Comparison of ENCODE assay signal across 10 cellular contexts in genomic region chr17:81044764-81045589, GRCh38. TPM values are rescaled to one million over a fixed set of nuclear protein-coding genes. Genes with fewer than 3 reads are reported as not detected.
DNase-seq lines count a peak whose midpoint lies in the region; ATAC-seq, FAIRE-seq and TF ChIP-seq lines count a peak whose summit lies in the region.
"Had no signal": no experiment of that assay in that cellular context is flagged by ENCODE, and none has a peak within 500 bp of the region (broad histone marks: within the 10 kb centered on the region; RNA-seq: fewer than 3 reads in every experiment).

No MANE protein-coding gene starts in this region.

- H3K4me1 Mint-ChIP-seq in HFFc6 (ENCODE audit: low read depth) (peaks cover 44% of the 10 kb centered on the region), WTC11 (peaks cover 7% of the 10 kb centered on the region)
- no peaks in the 10 kb centered on the region for H3K4me1 Mint-ChIP-seq in activated T-helper 17 cell treated with anti-CD3 and anti-CD28 coated beads, Interleukin-2, amount 50 U/mL, for 72 hours

- H3K27me3 ChIP-seq in small intestine (ENCODE audit: control insufficient read depth in 2 of 2, insufficient read depth in 2 of 2, low read length in 2 of 2): no peaks in the 10 kb centered on the region

- CTCF ChIA-PET in WTC11 (lab: Charles Lee): interaction anchor here (1.4 to 1.7 kb wide), 4 partner anchors 31 to 98 kb away, joined by 3 to 6 read pairs (median 4); no protein-coding TSS in a partner anchor

- H3K27ac ChIP-seq in small intestine (ENCODE audit: low read depth in 1 of 2, low read length in 1 of 2): peak overlapping the region in 1 of 2 donors; percentile 74

- H3K27me3 Mint-ChIP-seq in HFFc6 (ENCODE audit: insufficient read depth): peaks cover 9% of the 10 kb centered on the region
- H3K27me3 Mint-ChIP-seq in WTC11 (ENCODE audit: low read depth): no peaks in the 10 kb centered on the region
- no peaks in the 10 kb centered on the region for H3K27me3 Mint-ChIP-seq in activated T-helper 17 cell treated with anti-CD3 and anti-CD28 coated beads, Interleukin-2, amount 50 U/mL, for 72 hours
- H3K27me3 Mint-ChIP-seq: activated naive CD8-positive, alpha-beta T cell treated with anti-CD3 and anti-CD28 coated beads, Interleukin-2, amount 10 ng/mL, durations not matched to agents 7 days and 5 days had no signal

- no peaks in the 10 kb centered on the region for H3K9me3 ChIP-seq in small intestine (ENCODE audit: control insufficient read depth, low read depth)
- H3K9me3 ChIP-seq: HAP-1 had no signal

- no peaks in the 10 kb centered on the region for H3K36me3 ChIP-seq in small intestine (ENCODE audit: control insufficient read depth in 2 of 2, insufficient read depth in 2 of 2, low read length in 2 of 2)
- H3K36me3 ChIP-seq: HAP-1 had no signal

- TF ChIP-seq CTCF in HFFc6 (IDR thresholded peaks at IDR 0.05) (no peak), WTC11 (IDR thresholded peaks at IDR 0.05) (no peak)

- no peak overlapping the region for H3K4me3 ChIP-seq in small intestine (ENCODE audit: low read depth in 1 of 2, low read length in 2 of 2)
- H3K4me3 ChIP-seq: HAP-1 had no signal

- peak; percentile 82 for DNase-seq in HFFc6
- DNase-seq in WTC11 (ENCODE audit: low spot score): no peak
- peak; percentile 81 for DNase-seq in hepatic stellate cell (ENCODE audit: low spot score)
- peak; percentile 34 for DNase-seq in small intestine
- no peak for DNase-seq in GM19240 (ENCODE audit: insufficient read length, low spot score)
- DNase-seq in inferior parietal cortex (ENCODE audit: extremely low spot score): no peak
- DNase-seq in UCSD-AML1 (lab: John Stamatoyannopoulos, UW; ENCODE audit: unreplicated experiment): no peak
- DNase-seq: activated naive CD8-positive, alpha-beta T cell treated with anti-CD3 and anti-CD28 coated beads, Interleukin-2, amount 10 ng/mL, durations not matched to agents 7 days and 5 days had no signal

- FAIRE-seq in small intestine (lab: Jason Lieb, UNC): no peak

- H3K27ac Mint-ChIP-seq in HFFc6 (peak overlapping the region; percentile 96), WTC11 (peak overlapping the region; percentile 85)
- H3K27ac Mint-ChIP-seq in activated T-helper 17 cell treated with anti-CD3 and anti-CD28 coated beads, Interleukin-2, amount 50 U/mL, for 72 hours: no peak overlapping the region
- H3K27ac Mint-ChIP-seq: activated naive CD8-positive, alpha-beta T cell treated with anti-CD3 and anti-CD28 coated beads, Interleukin-2, amount 10 ng/mL, durations not matched to agents 7 days and 5 days had no signal

- no peak for ATAC-seq in WTC11
- ATAC-seq in activated T-helper 17 cell treated with anti-CD3 and anti-CD28 coated beads, Interleukin-2, amount 50 U/mL, for 72 hours (replicated peaks): no peak

- POLR2A ChIA-PET in WTC11 (lab: Charles Lee): interaction anchor here (0.8 kb wide), 1 partner anchor 13 kb away, joined by 3 read pairs; no protein-coding TSS in a partner anchor

- peak overlapping the region; percentile 78 for H3K4me3 Mint-ChIP-seq in HFFc6
- H3K4me3 Mint-ChIP-seq in WTC11: no peak overlapping the region
- H3K4me3 Mint-ChIP-seq in activated T-helper 17 cell treated with anti-CD3 and anti-CD28 coated beads, Interleukin-2, amount 50 U/mL, for 72 hours: no peak overlapping the region
- H3K4me3 Mint-ChIP-seq: activated naive CD8-positive, alpha-beta T cell treated with anti-CD3 and anti-CD28 coated beads, Interleukin-2, amount 10 ng/mL, durations not matched to agents 7 days and 5 days had no signal

- no peaks in the 10 kb centered on the region for H3K9me3 Mint-ChIP-seq in HFFc6
- no peaks in the 10 kb centered on the region for H3K9me3 Mint-ChIP-seq in WTC11
- H3K9me3 Mint-ChIP-seq in activated T-helper 17 cell treated with anti-CD3 and anti-CD28 coated beads, Interleukin-2, amount 50 U/mL, for 72 hours: no peaks in the 10 kb centered on the region
- H3K9me3 Mint-ChIP-seq: activated naive CD8-positive, alpha-beta T cell treated with anti-CD3 and anti-CD28 coated beads, Interleukin-2, amount 10 ng/mL, durations not matched to agents 7 days and 5 days had no signal

- H3K36me3 Mint-ChIP-seq in HFFc6 (ENCODE audit: low read depth): peaks cover 5% of the 10 kb centered on the region; the same call in 1 of the 2 replicates
- H3K36me3 Mint-ChIP-seq in WTC11: no peaks in the 10 kb centered on the region
- no peaks in the 10 kb centered on the region for H3K36me3 Mint-ChIP-seq in activated T-helper 17 cell treated with anti-CD3 and anti-CD28 coated beads, Interleukin-2, amount 50 U/mL, for 72 hours (ENCODE audit: low read depth)
- H3K36me3 Mint-ChIP-seq: activated naive CD8-positive, alpha-beta T cell treated with anti-CD3 and anti-CD28 coated beads, Interleukin-2, amount 10 ng/mL, durations not matched to agents 7 days and 5 days had no signal

- 28 to 38% (median 37%) methylated on average over 27 to 28 of the region's 28 CpGs for WGBS in small intestine, 3 donors

- H3K4me1 ChIP-seq in small intestine (ENCODE audit: control insufficient read depth in 2 of 2, insufficient read depth in 1 of 2, low read depth in 1 of 2, low read length in 1 of 2): no peaks in the 10 kb centered on the region

TF ChIP-seq in WTC11, 78 proteins besides CTCF, POLR2A, EP300 and RAD21:
- no peak for TF ChIP-seq SMAD4 (CRISPR knock-in tag; IDR thresholded peaks at IDR 0.05)
- TF ChIP-seq TEAD4 (CRISPR knock-in tag; IDR thresholded peaks at IDR 0.05): no peak
- TF ChIP-seq GTF2I (CRISPR knock-in tag; conservative IDR thresholded peaks at IDR 0.05): no peak
- 0 out of 2 replicates have a peak, but pooled peaks have one; percentile 31 for TF ChIP-seq GABPB1 (CRISPR knock-in tag; IDR thresholded peaks at IDR 0.05)
- no peak for TF ChIP-seq NR1H2 (CRISPR knock-in tag; IDR thresholded peaks at IDR 0.05)
- TF ChIP-seq SP1 (CRISPR knock-in tag; conservative IDR thresholded peaks at IDR 0.05): no peak
- TF ChIP-seq IRF2 (CRISPR knock-in tag; IDR thresholded peaks at IDR 0.05; ENCODE audit: borderline replicate concordance, low read depth): no peak
- no peak for TF ChIP-seq ZNF263 (CRISPR knock-in tag; IDR thresholded peaks at IDR 0.05; ENCODE audit: low read depth)
- TF ChIP-seq MYBL2 (CRISPR knock-in tag; IDR thresholded peaks at IDR 0.05): no peak
TF ChIP-seq in WTC11: peak in this region for 1.

RNA-seq across cellular contexts. Expression of gene BAIAP2, which starts 10.0 kb away (rescaled TPM):
- 10 to 100 TPM; 30.8 to 47.4 (median 35.9) TPM for total RNA-seq in HFFc6 (2021; fragmentation: NEBNext Ultra II Directional; extraction: Animal tissue kit (Norgen Biotek cat#: 25700))
- total RNA-seq in WTC11 (2021): 16.9 to 20.7 TPM (median 18.4 TPM) in 3 replicates
- 10 to 100 TPM in 1 of 3 donors, 1 to 10 TPM in 2; 1.8 to 14.5 (median 3.8) TPM for polyA plus RNA-seq in small intestine
- total RNA-seq in activated T-helper 17 cell treated with anti-CD3 and anti-CD28 coated beads, Interleukin-2, amount 50 U/mL, for 72 hours: 1 to 10 TPM; 4.6 to 4.8 TPM

RNA-seq across cellular contexts. Expression of gene CHMP6, which starts 53.3 kb away (rescaled TPM):
- 10 to 100 TPM; 27.6 to 38.5 (median 31.5) TPM for total RNA-seq in HFFc6 (2021; fragmentation: NEBNext Ultra II Directional; extraction: Animal tissue kit (Norgen Biotek cat#: 25700))
- total RNA-seq in WTC11 (2021): 15.0 to 23.1 TPM (median 19.6 TPM) in 3 replicates
- 10 to 100 TPM; 29.0 to 35.8 (median 34.6) TPM for polyA plus RNA-seq in small intestine
- total RNA-seq in activated T-helper 17 cell treated with anti-CD3 and anti-CD28 coated beads, Interleukin-2, amount 50 U/mL, for 72 hours: 10 to 100 TPM; 17.2 to 19.8 TPM

Comparison
In these comparisons a context has a peak if more than half of its experiments do, and no peak if none do; other contexts are left out.
1. DNase-seq: peak in HFFc6 (single experiment), hepatic stellate cell (single experiment) and small intestine (single experiment); none in WTC11 (single experiment), GM19240 (single experiment), inferior parietal cortex (single experiment) and UCSD-AML1 (single experiment).